ENCODE assay signal across 13 cellular contexts in genomic region chr4:101596786-101597185, GRCh38.
DNase-seq lines count a peak whose midpoint lies in the region; ATAC-seq, FAIRE-seq and TF ChIP-seq lines count a peak whose summit lies in the region.
"Had no signal": no experiment of that assay in that cellular context is flagged by ENCODE, and none has a peak within 500 bp of the region (broad histone marks: within the 10 kb centered on the region; RNA-seq: fewer than 3 reads in every experiment).

No MANE protein-coding gene starts in this region.

- 0% methylated on average over 1 of the region's 1 CpG for WGBS in GM12878 (ENCODE audit: insufficient coverage, insufficient replicate concordance, low lambda C conversion rate, missing lambda C conversion rate)

- no peaks in the 10 kb centered on the region for H3K36me3 ChIP-seq in GM12878 (ENCODE audit: control insufficient read depth in 2 of 2, insufficient read depth in 2 of 2, low read length in 1 of 2)

- no peaks in the 10 kb centered on the region for H3K9me3 ChIP-seq in GM12878 (replicated peaks; ENCODE audit: control insufficient read depth, insufficient read depth, low read length)

- DNase-seq in GM12878 (ENCODE audit: low read depth, low spot score) (peak; percentile 3), NCI-H1930 (lab: John Stamatoyannopoulos, UW) (no peak), NCI-H2196 treated with DMSO at 0.1 percent for 48 hours (lab: John Stamatoyannopoulos, UW; ENCODE audit: unreplicated experiment) (no peak), EL (no peak)
- DNase-seq: DMS153; effector CD8-positive, alpha-beta T cell; NCI-H1105; NCI-H524 treated with DMSO at 0.1 percent for 48 hours; stimulated activated naive CD8-positive, alpha-beta T cell treated with anti-CD3 and anti-CD28 coated beads, Interleukin-15, amount 100 ng/mL, for 72 hours had no signal

- no peaks in the 10 kb centered on the region for H4K20me1 ChIP-seq in GM12878 (ENCODE audit: control insufficient read depth, insufficient read depth)

- in situ Hi-C loops in GM12878 (cut with MboI): no loop called here

- H3K27me3 ChIP-seq in GM12878 (replicated peaks in 1 of 2; ENCODE audit: control insufficient read depth in 2 of 2, insufficient read depth in 2 of 2, low read length in 1 of 2): no peaks in the 10 kb centered on the region

- ATAC-seq in GM18519 (IDR thresholded peaks at IDR 0.05; ENCODE audit: low FRiP score, unreplicated experiment) (peak; percentile 55), GM21528 (IDR thresholded peaks at IDR 0.05; ENCODE audit: low FRiP score, unreplicated experiment) (peak; percentile 76), HG03342 (IDR thresholded peaks at IDR 0.05; ENCODE audit: unreplicated experiment) (peak; percentile 54), GM12878 (peak; percentile 42; the same call in 2 of the 3 replicates), HG03521 (IDR thresholded peaks at IDR 0.05; ENCODE audit: unreplicated experiment) (no peak)

- H3K4me1 ChIP-seq in GM12878 (ENCODE audit: control insufficient read depth, insufficient read depth, low read length): no peaks in the 10 kb centered on the region

- H3K9ac ChIP-seq in GM12878 (ENCODE audit: control insufficient read depth, insufficient read depth, low read length): no peak overlapping the region

- no peak for TF ChIP-seq EP300 in GM12878 (IDR thresholded peaks at IDR 0.05; ENCODE audit: borderline replicate concordance in 1 of 2, control insufficient read depth in 1 of 2, low read depth in 2 of 2, low read length in 2 of 2)

- POLR2A ChIA-PET in GM12878 (lab: Charles Lee): no interaction called here

- BruUV-seq in GM12878 (replicated peaks; lab: Mats Ljungman, UMichigan): no TSS peak

- TF ChIP-seq POLR2A in GM12878 (IDR thresholded peaks at IDR 0.05; ENCODE audit: low read depth, low read length): no peak

- H3K4me3 ChIP-seq in GM12878: no peak overlapping the region

- FAIRE-seq in GM12878 (lab: Jason Lieb, UNC): no peak

- RAD21 ChIA-PET in GM12878 (lab: Charles Lee; ENCODE audit: unreplicated experiment): interaction anchor here (0.7 to 1.1 kb wide), 8 partner anchors 70 to 429 kb away, joined by 3 to 4 read pairs (median 3); no protein-coding TSS in a partner anchor

- intact Hi-C loops in GM12878 (cut with micrococcal nuclease; ENCODE audit: unreplicated experiment): loop anchor here (1.0 kb wide), 1 partner anchor 427 kb away; no protein-coding TSS in a partner anchor

- H3K27ac ChIP-seq in GM12878 (ENCODE audit: control insufficient read depth, insufficient read depth): no peak overlapping the region

- no peak overlapping the region for H3K4me2 ChIP-seq in GM12878 (ENCODE audit: control insufficient read depth, insufficient read depth)

- no peak overlapping the region for H2AFZ ChIP-seq in GM12878 (ENCODE audit: control insufficient read depth, low read depth, low read length)

- SMC1A ChIA-PET in GM12878 (lab: Charles Lee; ENCODE audit: uncharacterized antibody, unreplicated experiment): interaction anchor here (0.5 to 2.4 kb wide), 13 partner anchors 133 to 1503 kb away, joined by 3 to 13 read pairs (median 3); no protein-coding TSS in a partner anchor

- H3K79me2 ChIP-seq in GM12878 (ENCODE audit: control insufficient read depth, insufficient read depth, low read length): no peaks in the 10 kb centered on the region

- TF ChIP-seq RAD21 in GM12878 (IDR thresholded peaks at IDR 0.05; ENCODE audit: insufficient read depth, low read depth, low read length): no peak

- CTCF ChIA-PET in GM12878 (lab: Yijun Ruan, JAX): interaction anchor here (0.7 to 2.1 kb wide), 16 partner anchors 9 to 1503 kb away, joined by 3 to 17 read pairs (median 4); partner anchors contain the start of gene PPP3CA

- TF ChIP-seq CTCF in GM12878 (IDR thresholded peaks at IDR 0.05 in 2 of 3, conservative IDR thresholded peaks at IDR 0.05 in 1 of 3; ENCODE audit: control insufficient read depth in 2 of 3, extremely low read depth in 1 of 3, insufficient read depth in 1 of 3, low read depth in 3 of 3, low read length in 3 of 3): no peak

TF ChIP-seq in GM12878, 131 proteins besides CTCF, POLR2A, EP300 and RAD21:
- TF ChIP-seq SPI1 (IDR thresholded peaks at IDR 0.05; ENCODE audit: borderline replicate concordance, insufficient read depth, low read depth, low read length): peak; percentile 71
- no peak for TF ChIP-seq SIX5 (IDR thresholded peaks at IDR 0.05; ENCODE audit: low read depth, low read length, severe bottlenecking)
